In the genomic region with DNA sequence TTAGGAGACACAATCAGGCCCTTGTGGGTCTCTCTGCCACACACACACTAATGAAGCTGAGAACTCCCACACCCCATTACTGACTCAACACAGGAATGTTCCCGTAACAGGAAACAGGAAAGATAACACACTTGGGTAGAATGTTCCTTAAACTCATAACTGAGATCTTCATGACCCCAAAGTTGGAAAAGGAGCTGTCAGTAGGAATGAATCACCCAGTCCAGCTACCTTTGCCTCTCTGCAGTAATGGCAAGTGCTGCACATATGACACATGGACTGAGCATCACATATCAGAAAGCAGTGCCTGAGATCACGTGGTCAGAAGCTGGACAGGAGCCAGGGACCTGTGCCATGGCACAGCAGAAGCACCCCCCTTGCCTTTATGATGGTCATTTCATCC, we compare ENCODE assay signal across 16 cellular contexts.
DNase-seq lines count a peak whose midpoint lies in the region; ATAC-seq and TF ChIP-seq lines count a peak whose summit lies in the region.
"Had no signal": no experiment of that assay in that cellular context is flagged by ENCODE, and none has a peak within 500 bp of the region (broad histone marks: within the 10 kb centered on the region; RNA-seq: fewer than 3 reads in every experiment).

No MANE protein-coding gene starts in this region.

- DNase-seq in NCI-H1105 treated with DMSO at 0.1 percent for 48 hours (lab: John Stamatoyannopoulos, UW) (peak; percentile 10), NCI-H1105 (lab: John Stamatoyannopoulos, UW) (no peak), RWPE2 (ENCODE audit: low spot score) (no peak), fibroblast of the aortic adventitia (ENCODE audit: low read depth) (peak; percentile 15), thyroid gland (no peak), right lobe of liver (no peak), SHP77 (lab: John Stamatoyannopoulos, UW) (no peak), mesenteric fat pad (ENCODE audit: low spot score) (no peak)
- DNase-seq: 8988T; KG1; NCI-H1092; NCI-H2171 treated with DMSO at 0.1 percent for 48 hours; NK-92 treated with Interleukin-12 subunit alpha and Interleukin-12 subunit beta, amount 100 ng/mL, for 24 hours; pancreas; T-helper 17 cell had no signal

- no peak for TF ChIP-seq POLR2A in thyroid gland (IDR thresholded peaks at IDR 0.05)
- no peak for TF ChIP-seq POLR2A in right lobe of liver (IDR thresholded peaks at IDR 0.05)

- H3K4me1 ChIP-seq in RWPE2 (ENCODE audit: insufficient read depth, poor library complexity, severe bottlenecking) = no peaks in the 10 kb centered on the region
- peaks cover 9 to 13% of the 10 kb centered on the region in 2 donors for H3K4me1 ChIP-seq in thyroid gland
- H3K4me1 ChIP-seq in right lobe of liver = peaks cover 0 to under 1% (median 0%) of the 10 kb centered on the region in 4 donors
- H3K4me1 ChIP-seq: ascending aorta, pancreas had no signal

- intact Hi-C loops in thyroid gland (cut with DNase I) (no loop called here), right lobe of liver (cut with DNase I) (no loop called here)

- H3K36me3 ChIP-seq in RWPE2 (ENCODE audit: low read depth) (no peaks in the 10 kb centered on the region), thyroid gland (peaks cover 0 to 4% of the 10 kb centered on the region in 2 donors), right lobe of liver (no peaks in the 10 kb centered on the region)
- H3K36me3 ChIP-seq: ascending aorta, pancreas had no signal

- H3K4me3 ChIP-seq in RWPE2 (ENCODE audit: severe bottlenecking) = no peak overlapping the region
- no peak overlapping the region for H3K4me3 ChIP-seq in fibroblast of the aortic adventitia (ENCODE audit: low read depth, low read length)
- H3K4me3 ChIP-seq in thyroid gland (replicated peaks in 1 of 3) = no peak overlapping the region
- no peak overlapping the region for H3K4me3 ChIP-seq in right lobe of liver
- H3K4me3 ChIP-seq: ascending aorta, pancreas had no signal

- H3K9me3 ChIP-seq in RWPE2 (ENCODE audit: severe bottlenecking) = no peaks in the 10 kb centered on the region
- no peaks in the 10 kb centered on the region for H3K9me3 ChIP-seq in thyroid gland
- no peaks in the 10 kb centered on the region for H3K9me3 ChIP-seq in right lobe of liver
- H3K9me3 ChIP-seq: ascending aorta, pancreas had no signal

- peak; percentile 76 for ATAC-seq in RWPE2 (ENCODE audit: low read depth)
- no peak for ATAC-seq in right lobe of liver
- ATAC-seq: pancreas, T-helper 17 cell had no signal

- H3K27ac ChIP-seq in RWPE2 (ENCODE audit: poor library complexity, severe bottlenecking) (peak overlapping the region; percentile 21), thyroid gland (peak overlapping the region in 2 of 3 donors; percentile 19 to 69), right lobe of liver (no peak overlapping the region)
- H3K27ac ChIP-seq: ascending aorta, pancreas had no signal

- H3K27me3 ChIP-seq in RWPE2 (ENCODE audit: insufficient read depth, poor library complexity, severe bottlenecking) = no peaks in the 10 kb centered on the region
- no peaks in the 10 kb centered on the region for H3K27me3 ChIP-seq in thyroid gland
- no peaks in the 10 kb centered on the region for H3K27me3 ChIP-seq in right lobe of liver
- H3K27me3 ChIP-seq: ascending aorta, pancreas had no signal

- WGBS in thyroid gland, 2 donors = 39 to 69% methylated on average over 2 of the region's 2 CpGs
- 31% methylated on average over 2 of the region's 2 CpGs for WGBS in right lobe of liver (ENCODE audit: insufficient coverage, low coverage, low lambda C conversion rate, missing lambda C conversion rate)

- no peak for TF ChIP-seq CTCF in RWPE2 (IDR thresholded peaks at IDR 0.05; ENCODE audit: poor library complexity, severe bottlenecking)
- TF ChIP-seq CTCF in fibroblast of the aortic adventitia (IDR thresholded peaks at IDR 0.05; ENCODE audit: insufficient read depth, low read length) = no peak
- no peak for TF ChIP-seq CTCF in thyroid gland (IDR thresholded peaks at IDR 0.05)
- TF ChIP-seq CTCF in right lobe of liver (IDR thresholded peaks at IDR 0.05) = no peak

Comparison
In these comparisons a context has a peak if more than half of its experiments do, and no peak if none do; other contexts are left out.
1. DNase-seq: peak in NCI-H1105 treated with DMSO at 0.1 percent for 48 hours (single experiment) and fibroblast of the aortic adventitia (single experiment); none in NCI-H1105 (single experiment), RWPE2 (single experiment), thyroid gland (0 of 2), right lobe of liver (0 of 3), SHP77 (0 of 2) and mesenteric fat pad (single experiment).
2. H3K27ac ChIP-seq: peak in RWPE2 (single experiment) and thyroid gland (2 of 3); none in right lobe of liver (0 of 3).